Comparison of ENCODE assay signal across 17 cellular contexts in the genomic region with DNA sequence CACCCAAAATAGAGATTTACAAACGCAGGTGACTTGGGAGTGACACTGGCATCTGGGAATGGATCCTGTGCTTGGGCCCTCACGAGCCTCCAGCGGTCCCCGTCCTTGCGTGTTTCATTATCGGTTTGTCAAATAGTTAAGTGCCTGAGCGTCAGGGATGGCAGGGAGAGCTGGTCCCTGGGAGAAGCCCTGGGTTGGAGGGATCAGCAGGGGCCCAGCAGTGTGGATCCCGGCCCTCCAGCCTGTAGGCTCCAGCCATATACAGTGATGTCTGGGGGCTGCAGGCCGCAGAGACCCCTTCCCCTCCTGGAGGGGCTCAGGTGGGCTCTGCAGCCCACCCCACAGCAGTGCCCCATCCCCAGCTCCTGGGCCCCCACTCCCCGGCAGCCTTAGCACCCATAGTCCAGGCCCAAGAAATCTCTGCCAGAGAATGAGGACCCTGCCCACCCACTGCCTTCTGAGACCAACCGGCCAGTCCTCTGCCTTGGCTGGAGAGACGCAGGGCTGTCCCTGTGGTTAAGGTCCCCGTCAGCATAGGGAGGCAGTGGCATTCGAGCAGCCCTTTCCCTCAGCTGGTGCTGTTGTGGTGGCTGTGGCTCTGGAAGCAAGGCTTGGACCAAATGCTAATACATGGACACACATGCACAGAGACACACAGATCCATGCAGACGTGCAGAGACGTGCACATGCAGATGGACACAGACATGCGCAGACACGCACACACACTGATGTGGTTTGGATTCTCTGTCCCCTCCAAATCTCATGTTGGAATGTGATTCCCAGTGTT. TPM values are rescaled to one million over a fixed set of nuclear protein-coding genes. Genes with fewer than 3 reads are reported as not detected.
DNase-seq lines count a peak whose midpoint lies in the region; ATAC-seq, FAIRE-seq and TF ChIP-seq lines count a peak whose summit lies in the region.
"Had no signal": no experiment of that assay in that cellular context is flagged by ENCODE, and none has a peak within 500 bp of the region (broad histone marks: within the 10 kb centered on the region; RNA-seq: fewer than 3 reads in every experiment).

No MANE protein-coding gene starts in this region.

- no peaks in the 10 kb centered on the region for H3K9me3 ChIP-seq in kidney (ENCODE audit: control insufficient read depth in 1 of 2, low read length in 2 of 2)
- H3K9me3 ChIP-seq in sigmoid colon, result no peaks in the 10 kb centered on the region
- no peaks in the 10 kb centered on the region for H3K9me3 ChIP-seq in Caco-2
- H3K9me3 ChIP-seq: mucosa of descending colon, psoas muscle, tibial artery had no signal

- CTCF ChIA-PET in Caco-2 (lab: Charles Lee), result no interaction called here

- H3K4me1 Mint-ChIP-seq in activated T-cell treated with anti-CD3 and anti-CD28 coated beads, Interleukin-2, amount 50 U/mL, for 24 hours (ENCODE audit: low read depth), result peaks cover 24% of the 10 kb centered on the region
- H3K4me1 Mint-ChIP-seq in activated T-cell treated with anti-CD3 and anti-CD28 coated beads, Interleukin-2, amount 50 U/mL, for 72 hours (ENCODE audit: low read depth), result peaks cover 25% of the 10 kb centered on the region
- peaks cover 23% of the 10 kb centered on the region for H3K4me1 Mint-ChIP-seq in Caco-2 (ENCODE audit: low read depth, unreplicated experiment)

- no peaks in the 10 kb centered on the region for H3K27me3 Mint-ChIP-seq in activated T-cell treated with anti-CD3 and anti-CD28 coated beads, Interleukin-2, amount 50 U/mL, for 24 hours
- no peaks in the 10 kb centered on the region for H3K27me3 Mint-ChIP-seq in activated T-cell treated with anti-CD3 and anti-CD28 coated beads, Interleukin-2, amount 50 U/mL, for 72 hours (ENCODE audit: low read depth)
- no peaks in the 10 kb centered on the region for H3K27me3 Mint-ChIP-seq in Caco-2 (ENCODE audit: insufficient read depth, unreplicated experiment)

- no peak overlapping the region for H3K9ac ChIP-seq in kidney (ENCODE audit: low read length in 2 of 2)

- peaks cover 20% of the 10 kb centered on the region for H3K36me3 Mint-ChIP-seq in activated T-cell treated with anti-CD3 and anti-CD28 coated beads, Interleukin-2, amount 50 U/mL, for 24 hours (ENCODE audit: low read depth)
- no peaks in the 10 kb centered on the region for H3K36me3 Mint-ChIP-seq in activated T-cell treated with anti-CD3 and anti-CD28 coated beads, Interleukin-2, amount 50 U/mL, for 72 hours (ENCODE audit: insufficient read depth in 2 of 2)
- no peaks in the 10 kb centered on the region for H3K36me3 Mint-ChIP-seq in Caco-2 (ENCODE audit: insufficient read depth, unreplicated experiment)

- H3K9me3 Mint-ChIP-seq in activated T-cell treated with anti-CD3 and anti-CD28 coated beads, Interleukin-2, amount 50 U/mL, for 24 hours, result no peaks in the 10 kb centered on the region
- H3K9me3 Mint-ChIP-seq in activated T-cell treated with anti-CD3 and anti-CD28 coated beads, Interleukin-2, amount 50 U/mL, for 72 hours, result no peaks in the 10 kb centered on the region
- H3K9me3 Mint-ChIP-seq in Caco-2 (ENCODE audit: unreplicated experiment), result no peaks in the 10 kb centered on the region

- intact Hi-C loops in kidney (cut with DNase I), result no loop called here
- intact Hi-C loops in sigmoid colon (cut with DNase I), result loop anchor here (5.0 to 10.0 kb wide), 2 partner anchors 250 to 278 kb away; no protein-coding TSS in a partner anchor
- intact Hi-C loops in Caco-2 (cut with micrococcal nuclease; ENCODE audit: unreplicated experiment), result no loop called here

- no peaks in the 10 kb centered on the region for H3K27me3 ChIP-seq in sigmoid colon
- no peaks in the 10 kb centered on the region for H3K27me3 ChIP-seq in Caco-2 (replicated peaks; ENCODE audit: control insufficient read depth, insufficient read depth, low read length)

- no peak overlapping the region for H3K4me3 Mint-ChIP-seq in activated T-cell treated with anti-CD3 and anti-CD28 coated beads, Interleukin-2, amount 50 U/mL, for 24 hours
- H3K4me3 Mint-ChIP-seq in activated T-cell treated with anti-CD3 and anti-CD28 coated beads, Interleukin-2, amount 50 U/mL, for 72 hours, result no peak overlapping the region
- H3K4me3 Mint-ChIP-seq in Caco-2 (ENCODE audit: unreplicated experiment), result no peak overlapping the region

- no TSS peak for BruUV-seq in Caco-2 (replicated peaks; lab: Mats Ljungman, UMichigan)

- H3K36me3 ChIP-seq in kidney (ENCODE audit: control insufficient read depth in 1 of 2, insufficient read depth in 2 of 2, low read length in 2 of 2) (no peaks in the 10 kb centered on the region), sigmoid colon (no peaks in the 10 kb centered on the region), Caco-2 (ENCODE audit: control insufficient read depth, insufficient read depth, low read length) (no peaks in the 10 kb centered on the region)
- H3K36me3 ChIP-seq: tibial artery had no signal

- TF ChIP-seq CTCF in VCaP (conservative IDR thresholded peaks at IDR 0.05), result no peak
- TF ChIP-seq CTCF in kidney (IDR thresholded peaks at IDR 0.05; ENCODE audit: borderline replicate concordance, extremely low read depth, insufficient read depth), result no peak
- TF ChIP-seq CTCF in sigmoid colon (IDR thresholded peaks at IDR 0.05), result no peak
- no peak for TF ChIP-seq CTCF in Caco-2 (IDR thresholded peaks at IDR 0.05; ENCODE audit: insufficient read depth in 1 of 2, low read depth in 1 of 2, low read length in 1 of 2, severe bottlenecking in 1 of 2, unreplicated experiment in 1 of 2)

- WGBS in sigmoid colon, 2 donors, result 90 to 94% methylated on average over 18 of the region's 18 CpGs

- H3K4me1 ChIP-seq in kidney (ENCODE audit: control insufficient read depth in 1 of 2, insufficient read depth in 1 of 2, low read depth in 1 of 2, low read length in 2 of 2) (peaks cover 0 to 7% of the 10 kb centered on the region in 2 donors), sigmoid colon (peaks cover 0 to 25% (median 19%) of the 10 kb centered on the region in 4 donors), Caco-2 (peaks cover 46% of the 10 kb centered on the region)

- no peak for FAIRE-seq in kidney (lab: Jason Lieb, UNC)
- FAIRE-seq: D721Med, islet of Langerhans had no signal

- ATAC-seq in activated T-cell treated with anti-CD3 and anti-CD28 coated beads, Interleukin-2, amount 50 U/mL, for 72 hours (replicated peaks in 1 of 2), result no peak
- no peak for ATAC-seq in GM18519 (IDR thresholded peaks at IDR 0.05; ENCODE audit: low FRiP score, unreplicated experiment)
- ATAC-seq: mucosa of descending colon, psoas muscle had no signal

- no peak for TF ChIP-seq EP300 in sigmoid colon (IDR thresholded peaks at IDR 0.05)

- no peak overlapping the region for H3K27ac Mint-ChIP-seq in activated T-cell treated with anti-CD3 and anti-CD28 coated beads, Interleukin-2, amount 50 U/mL, for 24 hours
- no peak overlapping the region for H3K27ac Mint-ChIP-seq in activated T-cell treated with anti-CD3 and anti-CD28 coated beads, Interleukin-2, amount 50 U/mL, for 72 hours
- no peak overlapping the region for H3K27ac Mint-ChIP-seq in Caco-2 (ENCODE audit: unreplicated experiment)

- H3K27ac ChIP-seq in VCaP, result 0 out of 2 replicates have a peak overlapping the region, but pooled peaks have one; percentile 90
- no peak overlapping the region for H3K27ac ChIP-seq in kidney (ENCODE audit: low read depth in 2 of 2, low read length in 2 of 2)
- H3K27ac ChIP-seq in sigmoid colon, result no peak overlapping the region
- H3K27ac ChIP-seq: PC-9, psoas muscle, tibial artery had no signal

- DNase-seq in activated T-cell treated with anti-CD3 and anti-CD28 coated beads, Interleukin-2, amount 50 U/mL, for 24 hours, result peak; percentile 33
- no peak for DNase-seq in activated T-cell treated with anti-CD3 and anti-CD28 coated beads, Interleukin-2, amount 50 U/mL, for 72 hours
- DNase-seq in kidney (peak; percentile 64), sigmoid colon (peak; percentile 62), Caco-2 (no peak), DMS153 (lab: John Stamatoyannopoulos, UW) (no peak)
- DNase-seq: NCI-H187; NCI-H524 treated with DMSO at 0.1 percent for 48 hours; PC-9; stimulated activated CD4-positive, alpha-beta T cell treated with anti-CD3 and anti-CD28 coated beads, Interleukin-1b, Interleukin-23, amount 100 ng/mL, for 48 hours had no signal

- no peak for TF ChIP-seq POLR2A in sigmoid colon (IDR thresholded peaks at IDR 0.05)

- POLR2A ChIA-PET in Caco-2 (lab: Charles Lee), result no interaction called here

- H3K4me3 ChIP-seq in kidney (ENCODE audit: low read length in 2 of 2), result no peak overlapping the region
- H3K4me3 ChIP-seq in sigmoid colon, result no peak overlapping the region
- H3K4me3 ChIP-seq in Caco-2 (ENCODE audit: low read depth, low read length), result no peak overlapping the region
- H3K4me3 ChIP-seq: mucosa of descending colon, PC-9, psoas muscle, tibial artery had no signal

RNA-seq across cellular contexts. Expression of a gene that starts 2.4 kb away (rescaled TPM):
- 10 to 100 TPM; 30.4 to 40.1 TPM for total RNA-seq in activated T-cell treated with anti-CD3 and anti-CD28 coated beads, Interleukin-2, amount 50 U/mL, for 72 hours
- total RNA-seq in kidney (7.2 TPM), sigmoid colon (1 to 10 TPM; 2.1 to 6.4 (median 2.5) TPM), Caco-2 (2022) (45.4 and 47.3 TPM in 2 replicates)
- polyA plus RNA-seq in kidney (ENCODE audit: insufficient read depth, low read depth, low replicate concordance) (5.1 TPM), sigmoid colon (10 to 100 TPM in 1 of 3 donors, 1 to 10 TPM in 2; 1.8 to 10.7 (median 3.2) TPM)

Comparison
In these comparisons a context has a peak if more than half of its experiments do, and no peak if none do; other contexts are left out.
1. DNase-seq: peak in activated T-cell treated with anti-CD3 and anti-CD28 coated beads, Interleukin-2, amount 50 U/mL, for 24 hours (single experiment), kidney (single experiment) and sigmoid colon (single experiment); none in activated T-cell treated with anti-CD3 and anti-CD28 coated beads, Interleukin-2, amount 50 U/mL, for 72 hours (0 of 2), Caco-2 (0 of 2) and DMS153 (single experiment).